In the genomic region with DNA sequence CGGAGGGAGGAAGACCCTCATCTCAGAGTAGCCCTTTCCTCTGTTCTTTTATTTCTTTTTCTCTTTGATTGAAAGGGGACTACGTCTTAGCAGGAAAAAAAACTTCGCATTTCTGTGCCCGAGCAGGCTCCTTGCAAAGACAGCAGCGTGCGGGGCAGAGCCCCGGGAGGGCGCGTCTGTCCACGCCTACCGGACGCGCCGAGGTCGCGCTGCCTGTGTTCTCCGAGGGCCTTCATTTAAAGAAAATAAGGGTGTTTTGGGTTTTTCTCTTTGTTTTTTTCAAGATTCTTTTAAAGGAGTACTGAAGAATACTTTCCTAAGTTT, we compare ENCODE assay signal across 20 cellular contexts. TPM values are rescaled to one million over a fixed set of nuclear protein-coding genes. Genes with fewer than 3 reads are reported as not detected.
A peak's percentile ranks its signal among the peaks of the same experiment; 100 is the strongest.
DNase-seq lines count a peak whose midpoint lies in the region; ATAC-seq and TF ChIP-seq lines count a peak whose summit lies in the region.
"Had no signal": no experiment of that assay in that cellular context is flagged by ENCODE, and none has a peak within 500 bp of the region (broad histone marks: within the 10 kb centered on the region; RNA-seq: fewer than 3 reads in every experiment).

No MANE protein-coding gene starts in this region.

- ATAC-seq in natural killer cell (no peak), T-helper 17 cell (peak; percentile 3), lower lobe of right lung (no peak)
- ATAC-seq in natural killer cell treated with Interleukin-12 subunit alpha and Interleukin-12 subunit beta and Interleukin-15 and Interleukin-18, amount 100 ng/mL, for 72 hours, result no peak

- DNase-seq in natural killer cell (no peak), T-helper 17 cell (no peak), lower lobe of right lung (no peak), ACHN (no peak), H4 (ENCODE audit: low spot score) (no peak), NCI-H1694 (lab: John Stamatoyannopoulos, UW) (no peak), T-helper 2 cell (no peak)
- no peak for DNase-seq in natural killer cell treated with Interleukin-12 subunit alpha and Interleukin-12 subunit beta and Interleukin-15 and Interleukin-18, amount 100 ng/mL, for 72 hours (ENCODE audit: low spot score)
- DNase-seq: cortex of kidney, KG1, NCI-H2081 treated with DMSO at 0.1 percent for 48 hours, SIG-M5 had no signal

- no peak overlapping the region for H3K27ac ChIP-seq in lower lobe of right lung
- H3K27ac ChIP-seq: hepatocyte, skin epidermis had no signal

- peaks cover 3 to 17% of the 10 kb centered on the region in 2 donors for H3K4me1 Mint-ChIP-seq in natural killer cell
- H3K4me1 Mint-ChIP-seq in natural killer cell treated with Interleukin-12 subunit alpha and Interleukin-12 subunit beta and Interleukin-15 and Interleukin-18, amount 100 ng/mL, for 72 hours (ENCODE audit: low read depth in 2 of 2), result peaks cover 5 to 7% of the 10 kb centered on the region in 2 donors
- H3K4me1 Mint-ChIP-seq in T-helper 17 cell, result peaks cover 10% of the 10 kb centered on the region

- H3K36me3 ChIP-seq in lower lobe of right lung, result peaks cover 68% of the 10 kb centered on the region

- peaks cover 8% of the 10 kb centered on the region for H3K27me3 ChIP-seq in lower lobe of right lung (ENCODE audit: low read depth)
- H3K27me3 ChIP-seq: hepatocyte had no signal

- intact Hi-C loops in natural killer cell (cut with micrococcal nuclease), result no loop called here
- intact Hi-C loops in lower lobe of right lung (cut with DNase I), result no loop called here

- TF ChIP-seq CTCF in natural killer cell (IDR thresholded peaks at IDR 0.05) (peak; percentile 19), lower lobe of right lung (IDR thresholded peaks at IDR 0.05) (peak; percentile 10)

- H3K4me3 Mint-ChIP-seq in natural killer cell (no peak overlapping the region), T-helper 17 cell (no peak overlapping the region)
- no peak overlapping the region for H3K4me3 Mint-ChIP-seq in natural killer cell treated with Interleukin-12 subunit alpha and Interleukin-12 subunit beta and Interleukin-15 and Interleukin-18, amount 100 ng/mL, for 72 hours
- H3K4me3 Mint-ChIP-seq: activated B cell treated with CpG ODN at 0.5 μM for 24 hours; activated naive CD8-positive, alpha-beta T cell treated with anti-CD3 and anti-CD28 coated beads, Interleukin-2, amount 10 ng/mL, durations not matched to agents 7 days and 5 days; memory B cell had no signal

- no peaks in the 10 kb centered on the region for H3K9me3 Mint-ChIP-seq in natural killer cell
- no peaks in the 10 kb centered on the region for H3K9me3 Mint-ChIP-seq in natural killer cell treated with Interleukin-12 subunit alpha and Interleukin-12 subunit beta and Interleukin-15 and Interleukin-18, amount 100 ng/mL, for 72 hours
- H3K9me3 Mint-ChIP-seq: activated B cell treated with CpG ODN at 0.5 μM for 24 hours; activated naive CD8-positive, alpha-beta T cell treated with anti-CD3 and anti-CD28 coated beads, Interleukin-2, amount 10 ng/mL, durations not matched to agents 7 days and 5 days; memory B cell had no signal

- H3K36me3 Mint-ChIP-seq in natural killer cell, result no peaks in the 10 kb centered on the region
- H3K36me3 Mint-ChIP-seq in natural killer cell treated with Interleukin-12 subunit alpha and Interleukin-12 subunit beta and Interleukin-15 and Interleukin-18, amount 100 ng/mL, for 72 hours, result no peaks in the 10 kb centered on the region
- peaks cover 4% of the 10 kb centered on the region for H3K36me3 Mint-ChIP-seq in T-helper 17 cell (ENCODE audit: low read depth)

- H3K27ac Mint-ChIP-seq in natural killer cell, result no peak overlapping the region
- no peak overlapping the region for H3K27ac Mint-ChIP-seq in natural killer cell treated with Interleukin-12 subunit alpha and Interleukin-12 subunit beta and Interleukin-15 and Interleukin-18, amount 100 ng/mL, for 72 hours
- peak overlapping the region; percentile 79 for H3K27ac Mint-ChIP-seq in T-helper 17 cell
- H3K27ac Mint-ChIP-seq: activated B cell treated with CpG ODN at 0.5 μM for 24 hours; activated naive CD8-positive, alpha-beta T cell treated with anti-CD3 and anti-CD28 coated beads, Interleukin-2, amount 10 ng/mL, durations not matched to agents 7 days and 5 days; memory B cell had no signal

- H3K27me3 Mint-ChIP-seq in natural killer cell (ENCODE audit: low read depth in 2 of 2), result peaks cover 0 to 8% of the 10 kb centered on the region in 2 donors
- H3K27me3 Mint-ChIP-seq in natural killer cell treated with Interleukin-12 subunit alpha and Interleukin-12 subunit beta and Interleukin-15 and Interleukin-18, amount 100 ng/mL, for 72 hours, result peaks cover 0 to 6% of the 10 kb centered on the region in 2 donors
- peaks cover 5% of the 10 kb centered on the region for H3K27me3 Mint-ChIP-seq in T-helper 17 cell

- in situ Hi-C loops in ACHN (cut with HindIII; ENCODE audit: low pct_ligation_motif_present, low pct_unique_long_range_greater_than_20kb, low sequenced_read_pairs), result no loop called here

- no peak overlapping the region for H3K4me3 ChIP-seq in lower lobe of right lung
- H3K4me3 ChIP-seq: hepatocyte, skin epidermis had no signal

- H3K9me3 ChIP-seq in T-helper 17 cell (ENCODE audit: control insufficient read depth, low read length, poor library complexity, severe bottlenecking), result no peaks in the 10 kb centered on the region
- H3K9me3 ChIP-seq in lower lobe of right lung, result no peaks in the 10 kb centered on the region

- H3K4me1 ChIP-seq in lower lobe of right lung, result peaks cover 11% of the 10 kb centered on the region

RNA-seq across cellular contexts. Expression of gene CERS1, which starts 29.2 kb away (rescaled TPM):
- total RNA-seq in natural killer cell (not detected), T-helper 17 cell (not detected), lower lobe of right lung (not detected)
- total RNA-seq in natural killer cell treated with Interleukin-12 subunit alpha and Interleukin-12 subunit beta and Interleukin-15 and Interleukin-18, amount 100 ng/mL, for 72 hours, result not detected
- 1.0 TPM in 1 of 2 replicates, not detected in the other for total RNA-seq in H4 (2014; rRNA removed; shearing (Covaris generic))
- total RNA-seq: activated B cell treated with CpG ODN at 0.5 μM for 24 hours; activated naive CD8-positive, alpha-beta T cell treated with anti-CD3 and anti-CD28 coated beads, Interleukin-2, amount 10 ng/mL, durations not matched to agents 7 days and 5 days; Daoy; naive thymus-derived CD4-positive, alpha-beta T cell; T-helper 1 cell treated with Interleukin-12 subunit alpha and Interleukin-12 subunit beta and Interleukin-4 antibody, amounts not matched to agents 30 ng/mL and 1 ng/mL, for 36 hours had no signal

RNA-seq across cellular contexts. Expression of gene UPF1, which starts 35.0 kb away (rescaled TPM):
- 100 to 1,000 TPM; 123 to 140 (median 138) TPM for total RNA-seq in natural killer cell
- total RNA-seq in natural killer cell treated with Interleukin-12 subunit alpha and Interleukin-12 subunit beta and Interleukin-15 and Interleukin-18, amount 100 ng/mL, for 72 hours, result 100 to 1,000 TPM; 104 to 150 TPM
- total RNA-seq in T-helper 17 cell, result 100 to 1,000 TPM; 135 to 143 TPM
- 75.8 TPM for total RNA-seq in lower lobe of right lung
- 33.8 and 46.2 TPM in 2 replicates for total RNA-seq in H4 (2014; rRNA removed; shearing (Covaris generic))

RNA-seq across cellular contexts. Expression of gene COPE, which starts 52.4 kb away (rescaled TPM):
- 100 to 1,000 TPM; 204 to 228 (median 218) TPM for total RNA-seq in natural killer cell
- total RNA-seq in natural killer cell treated with Interleukin-12 subunit alpha and Interleukin-12 subunit beta and Interleukin-15 and Interleukin-18, amount 100 ng/mL, for 72 hours, result 100 to 1,000 TPM; 204 to 275 TPM
- total RNA-seq in T-helper 17 cell, result 100 to 1,000 TPM; 166 to 185 TPM
- total RNA-seq in lower lobe of right lung, result 145 TPM
- 386 and 421 TPM in 2 replicates for total RNA-seq in H4 (2014; rRNA removed; shearing (Covaris generic))

RNA-seq across cellular contexts. Expression of gene DDX49, which starts 52.8 kb away (rescaled TPM):
- total RNA-seq in natural killer cell, result 10 to 100 TPM; 59.3 to 66.9 (median 62.9) TPM
- 100 to 1,000 TPM in 1 of 2 donors, 10 to 100 TPM in 1; 72.7 to 119 TPM for total RNA-seq in natural killer cell treated with Interleukin-12 subunit alpha and Interleukin-12 subunit beta and Interleukin-15 and Interleukin-18, amount 100 ng/mL, for 72 hours
- 10 to 100 TPM; 45.2 to 49.1 TPM for total RNA-seq in T-helper 17 cell
- total RNA-seq in lower lobe of right lung, result 32.2 TPM
- total RNA-seq in H4 (2014; rRNA removed; shearing (Covaris generic)), result 68.6 and 70.9 TPM in 2 replicates
